Comparison of ENCODE assay signal across 13 cellular contexts in the genomic region with DNA sequence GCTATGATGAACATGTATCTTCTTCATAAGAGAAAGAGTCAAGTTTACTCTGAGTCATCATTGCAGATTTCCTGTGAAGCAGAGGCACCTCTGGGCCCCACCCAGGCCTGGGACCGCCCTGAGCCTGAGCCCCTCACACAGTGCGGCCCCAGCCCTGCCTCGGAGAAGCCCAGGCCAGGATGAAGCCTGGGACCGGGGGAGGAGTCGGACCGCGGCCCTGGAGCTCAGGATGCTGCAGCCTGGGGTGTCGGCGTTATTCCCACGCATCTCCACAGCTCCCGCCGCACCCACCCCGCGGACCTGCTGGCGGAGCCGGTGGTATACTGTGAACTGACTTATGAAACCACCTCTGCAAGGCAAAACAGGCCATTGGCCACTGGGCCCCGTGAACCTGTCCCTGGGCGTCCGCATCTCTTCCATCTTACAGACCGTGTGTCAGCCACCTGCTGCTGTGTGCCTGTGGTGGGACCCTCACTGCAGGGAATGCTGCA. TPM values are rescaled to one million over a fixed set of nuclear protein-coding genes. Genes with fewer than 3 reads are reported as not detected.
DNase-seq lines count a peak whose midpoint lies in the region; ATAC-seq and TF ChIP-seq lines count a peak whose summit lies in the region.
"Had no signal": no experiment of that assay in that cellular context is flagged by ENCODE, and none has a peak within 500 bp of the region (broad histone marks: within the 10 kb centered on the region; RNA-seq: fewer than 3 reads in every experiment).

No MANE protein-coding gene starts in this region.

- peak; percentile 45 for DNase-seq in Right ventricle myocardium superior
- no peak for DNase-seq in Right ventricle myocardium inferior (ENCODE audit: missing footprints)
- peak; percentile 75 for DNase-seq in fibroblast of mammary gland (ENCODE audit: low read depth)
- DNase-seq in neuronal stem cell (ENCODE audit: low spot score): no peak
- DNase-seq in GF-D8 (lab: John Stamatoyannopoulos, UW): no peak
- no peak for DNase-seq in NCI-H1105 (lab: John Stamatoyannopoulos, UW)
- no peak for DNase-seq in NCI-H2081 treated with DMSO at 0.1 percent for 48 hours (lab: John Stamatoyannopoulos, UW)
- DNase-seq in CD14-positive monocyte (ENCODE audit: low spot score): no peak
- DNase-seq: hippocampal formation, Kasumi-1, SIG-M5 had no signal

- no peak overlapping the region for H3K23ac ChIP-seq in neuronal stem cell (ENCODE audit: low read depth, low read length, poor library complexity)

- ATAC-seq in Right ventricle myocardium superior (ENCODE audit: poor library complexity) (no peak), Right ventricle myocardium inferior (no peak)

- peaks cover 0 to 41% (median 9%) of the 10 kb centered on the region in 3 experiments for H3K27me3 ChIP-seq in neuronal stem cell (ENCODE audit: control insufficient read depth in 3 of 3, insufficient read depth in 3 of 3, low read depth in 1 of 3, low read length in 3 of 3)

- intact Hi-C loops in Right ventricle myocardium superior (cut with DNase I) (no loop called here), Right ventricle myocardium inferior (cut with DNase I) (loop anchor here (10.0 kb wide), 3 partner anchors 246 to 306 kb away; partner anchors contain the start of genes LSS, MCM3AP and YBEY), CD14-positive monocyte (cut with micrococcal nuclease) (no loop called here)

- no peak overlapping the region for H3K27ac Mint-ChIP-seq in CD14-positive monocyte
- H3K27ac Mint-ChIP-seq: activated naive CD4-positive, alpha-beta T cell treated with anti-CD3 and anti-CD28 coated beads, Interleukin-2, amount 50 U/mL, for 24 hours had no signal

- H3K27me3 Mint-ChIP-seq in CD14-positive monocyte (ENCODE audit: low read depth in 3 of 3): peaks cover 44 to 64% (median 45%) of the 10 kb centered on the region in 3 donors
- H3K27me3 Mint-ChIP-seq: activated naive CD4-positive, alpha-beta T cell treated with anti-CD3 and anti-CD28 coated beads, Interleukin-2, amount 50 U/mL, for 24 hours had no signal

- H3K4me1 ChIP-seq in neuronal stem cell (ENCODE audit: control insufficient read depth in 2 of 2, insufficient read depth in 1 of 2, low read depth in 1 of 2, low read length in 2 of 2): peaks cover 17 to 22% of the 10 kb centered on the region in 2 donors

- H3K9ac ChIP-seq in neuronal stem cell (ENCODE audit: low read depth, low read length, poor library complexity): peak overlapping the region; percentile 60

- H3K79me1 ChIP-seq in neuronal stem cell (ENCODE audit: low read depth, low read length): peaks cover 5% of the 10 kb centered on the region

- peaks cover 0 to 2% of the 10 kb centered on the region in 2 donors for H3K36me3 ChIP-seq in neuronal stem cell (replicated peaks in 1 of 2; ENCODE audit: control insufficient read depth in 2 of 2, insufficient read depth in 2 of 2, low read length in 2 of 2)
- H3K36me3 ChIP-seq: HAP-1 had no signal

- peak overlapping the region; percentile 41 for H2AK5ac ChIP-seq in neuronal stem cell (ENCODE audit: low read depth, low read length)

- peak overlapping the region; percentile 84 for H3K18ac ChIP-seq in neuronal stem cell (ENCODE audit: low read length)

- peaks cover 11% of the 10 kb centered on the region for H3K4me1 Mint-ChIP-seq in CD14-positive monocyte

- no peak overlapping the region for H3K4me2 ChIP-seq in neuronal stem cell (ENCODE audit: insufficient read depth, low read length, poor library complexity, severe bottlenecking)

- no peak overlapping the region for H2BK120ac ChIP-seq in neuronal stem cell (ENCODE audit: low read depth, low read length)

- no peak overlapping the region for H3K4ac ChIP-seq in neuronal stem cell (ENCODE audit: low read length)

- H3K14ac ChIP-seq in neuronal stem cell (ENCODE audit: low read length): peak overlapping the region; percentile 39

- peaks cover 0 to 4% (median 0%) of the 10 kb centered on the region in 7 donors for H3K9me3 Mint-ChIP-seq in CD14-positive monocyte
- H3K9me3 Mint-ChIP-seq: activated naive CD4-positive, alpha-beta T cell treated with anti-CD3 and anti-CD28 coated beads, Interleukin-2, amount 50 U/mL, for 24 hours had no signal

- H3K27ac ChIP-seq in neuronal stem cell (replicated peaks; ENCODE audit: low read length): no peak overlapping the region

- H2BK5ac ChIP-seq in neuronal stem cell (ENCODE audit: low read length): no peak overlapping the region

- WGBS in neuronal stem cell (ENCODE audit: extremely low coverage in 2 of 2, insufficient read length in 2 of 2, insufficient replicate concordance in 1 of 2), 2 donors: no CpG with 5 or more reads among the region's 20 CpGs

- TF ChIP-seq CTCF in fibroblast of mammary gland (conservative IDR thresholded peaks at IDR 0.05; ENCODE audit: control insufficient read depth, insufficient read depth, low read depth, low read length) (no peak), CD14-positive monocyte (IDR thresholded peaks at IDR 0.05) (no peak)

- H3K36me3 Mint-ChIP-seq in CD14-positive monocyte: no peaks in the 10 kb centered on the region
- H3K36me3 Mint-ChIP-seq: activated naive CD4-positive, alpha-beta T cell treated with anti-CD3 and anti-CD28 coated beads, Interleukin-2, amount 50 U/mL, for 24 hours had no signal

- H2AFZ ChIP-seq in neuronal stem cell (ENCODE audit: low read length): peak overlapping the region; percentile 56

- H2BK12ac ChIP-seq in neuronal stem cell (ENCODE audit: low read length): no peak overlapping the region

- no peak overlapping the region for H2BK15ac ChIP-seq in neuronal stem cell (ENCODE audit: low read length)

- no peak overlapping the region for H3K4me3 Mint-ChIP-seq in CD14-positive monocyte

- H3K4me3 ChIP-seq in fibroblast of mammary gland (ENCODE audit: control insufficient read depth, low read depth, low read length) (no peak overlapping the region), neuronal stem cell (ENCODE audit: low read length in 2 of 2) (no peak overlapping the region)
- H3K4me3 ChIP-seq: HAP-1 had no signal

- no peaks in the 10 kb centered on the region for H3K9me3 ChIP-seq in neuronal stem cell (replicated peaks in 1 of 2; ENCODE audit: control insufficient read depth in 2 of 2, insufficient read depth in 1 of 2, low read depth in 1 of 2, low read length in 2 of 2)
- H3K9me3 ChIP-seq: HAP-1 had no signal

- no peak overlapping the region for H4K91ac ChIP-seq in neuronal stem cell (ENCODE audit: low read depth, low read length, poor library complexity)

- no peak overlapping the region for H4K8ac ChIP-seq in neuronal stem cell (ENCODE audit: low read depth, low read length)

RNA-seq across cellular contexts. Expression of gene COL6A1, which starts 2.4 kb away (rescaled TPM):
- total RNA-seq in Right ventricle myocardium superior (173 TPM), Right ventricle myocardium inferior (228 TPM)
- 54.3 TPM for polyA plus RNA-seq in neuronal stem cell (2013, experiment 1 of 2)
- polyA plus RNA-seq in neuronal stem cell (2013, experiment 2 of 2): 53.4 TPM
- under 1 TPM; 0.08 to 0.10 TPM for polyA plus RNA-seq in CD14-positive monocyte

Comparison
In these comparisons a context has a peak if more than half of its experiments do, and no peak if none do; other contexts are left out.
1. DNase-seq: peak in Right ventricle myocardium superior (single experiment) and fibroblast of mammary gland (single experiment); none in Right ventricle myocardium inferior (single experiment), neuronal stem cell (single experiment), GF-D8 (single experiment), NCI-H1105 (single experiment), NCI-H2081 treated with DMSO at 0.1 percent for 48 hours (single experiment) and CD14-positive monocyte (single experiment).